In the genomic region with DNA sequence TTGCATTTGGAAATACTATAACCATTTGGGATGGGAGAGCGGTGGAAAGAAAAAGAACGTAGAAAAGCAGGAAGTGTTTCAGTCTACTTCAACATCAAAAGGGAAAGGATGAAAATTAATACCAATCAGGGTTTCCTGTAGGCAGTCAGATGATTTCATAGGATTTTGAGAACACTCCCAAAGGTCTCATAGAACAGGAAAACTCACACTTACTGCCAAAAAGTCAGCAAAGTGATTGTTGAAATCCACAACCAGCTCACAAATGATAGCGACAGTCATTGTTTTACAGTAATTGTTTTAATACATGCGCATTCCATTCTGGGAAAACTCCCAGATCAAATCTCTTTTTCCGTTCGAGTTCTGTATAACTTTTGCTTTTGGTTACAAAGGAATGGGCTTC, we compare ENCODE assay signal across 17 cellular contexts. TPM values are rescaled to one million over a fixed set of nuclear protein-coding genes. Genes with fewer than 3 reads are reported as not detected.
DNase-seq lines count a peak whose midpoint lies in the region; ATAC-seq, FAIRE-seq and TF ChIP-seq lines count a peak whose summit lies in the region.
"Had no signal": no experiment of that assay in that cellular context is flagged by ENCODE, and none has a peak within 500 bp of the region (broad histone marks: within the 10 kb centered on the region; RNA-seq: fewer than 3 reads in every experiment).

No MANE protein-coding gene starts in this region.

- H3K4me1 ChIP-seq in heart left ventricle (peaks cover 0 to 27% (median 9%) of the 10 kb centered on the region in 12 donors), neural progenitor cell (peaks cover 26% of the 10 kb centered on the region), uterus (peaks cover 0 to 12% of the 10 kb centered on the region in 2 donors)

- FAIRE-seq in GM19239 (lab: Jason Lieb, UNC) = no peak

- 41 to 57% (median 45%) methylated on average over 6 of the region's 6 CpGs for WGBS in heart left ventricle, 4 donors

- intact Hi-C loops in heart left ventricle (cut with DNase I) = loop anchor here in 3 of 10 donors (10.0 kb wide), 4 partner anchors 79 to 361 kb away; partner anchors contain the start of gene SCAF8 (in 1 of the 3)
- intact Hi-C loops in cardiac septum (cut with DNase I) = loop anchor here (5.0 kb wide), 1 partner anchor 136 kb away; no protein-coding TSS in a partner anchor
- intact Hi-C loops in uterus (cut with DNase I; ENCODE audit: low total_unique reads) = no loop called here

- no peaks in the 10 kb centered on the region for H3K36me3 Mint-ChIP-seq in neural progenitor cell

- peaks cover 4% of the 10 kb centered on the region for H3K27me3 Mint-ChIP-seq in neural progenitor cell (ENCODE audit: insufficient read depth, low read depth)

- no peak overlapping the region for H3K4me3 Mint-ChIP-seq in neural progenitor cell

- H3K79me2 ChIP-seq in neural progenitor cell (ENCODE audit: low read depth) = no peaks in the 10 kb centered on the region

- TF ChIP-seq POLR2A in heart left ventricle (IDR thresholded peaks at IDR 0.05) (no peak), uterus (IDR thresholded peaks at IDR 0.05) (no peak)

- no peak overlapping the region for H3K9ac ChIP-seq in neural progenitor cell

- peaks cover 17% of the 10 kb centered on the region for H3K4me1 Mint-ChIP-seq in neural progenitor cell

- H3K4me3 ChIP-seq in heart left ventricle (peak overlapping the region in 9 of 12 donors; percentile 1 to 47 (median 26)), fibroblast of mammary gland (ENCODE audit: control insufficient read depth, low read depth, low read length) (no peak overlapping the region), neural progenitor cell (no peak overlapping the region), uterus (peak overlapping the region in 1 of 2 donors; percentile 7)
- H3K4me3 ChIP-seq: cardiac muscle cell had no signal

- H3K9me3 ChIP-seq in heart left ventricle = no peaks in the 10 kb centered on the region
- no peaks in the 10 kb centered on the region for H3K9me3 ChIP-seq in neural progenitor cell (ENCODE audit: low read depth)
- H3K9me3 ChIP-seq in uterus = no peaks in the 10 kb centered on the region

- no peaks in the 10 kb centered on the region for H3K36me3 ChIP-seq in heart left ventricle
- no peaks in the 10 kb centered on the region for H3K36me3 ChIP-seq in neural progenitor cell
- H3K36me3 ChIP-seq in uterus = no peaks in the 10 kb centered on the region
- H3K36me3 ChIP-seq: cardiac muscle cell had no signal

- H3F3A ChIP-seq in neural progenitor cell (ENCODE audit: low read depth) = peaks cover 12% of the 10 kb centered on the region

- ATAC-seq in heart left ventricle = peak in 2 of 4 donors; percentile 6 to 57
- ATAC-seq: SK-N-SH treated with all-trans-retinoic acid at 6 μM for 48 hours had no signal

- no peaks in the 10 kb centered on the region for H4K20me1 ChIP-seq in neural progenitor cell (ENCODE audit: low read depth)

- no peak for DNase-seq in heart left ventricle
- no peak for DNase-seq in cardiac septum (ENCODE audit: low spot score)
- peak; percentile 17 for DNase-seq in fibroblast of mammary gland (ENCODE audit: low read depth)
- DNase-seq in neural progenitor cell (ENCODE audit: low spot score) = no peak
- no peak for DNase-seq in uterus
- no peak for DNase-seq in GM19239 (ENCODE audit: insufficient read length, low spot score)
- no peak for DNase-seq in dedifferentiated amniotic fluid mesenchymal stem cell (ENCODE audit: extremely low spot score)
- no peak for DNase-seq in NCI-H2171 treated with DMSO at 0.1 percent for 48 hours (lab: John Stamatoyannopoulos, UW)
- DNase-seq: activated gamma-delta T cell treated with Interleukin-2 at 50 U/mL for 16 hours; GF-D8; KG1; NCI-H446 treated with DMSO at 0.1 percent for 48 hours; posterior cingulate gyrus; stimulated activated CD4-positive, alpha-beta T cell treated with anti-CD3 and anti-CD28 coated beads, Interleukin-4, amount 100 ng/mL, for 1 hour had no signal

- H3K27me3 ChIP-seq in heart left ventricle (peaks cover 0 to 4% (median 0%) of the 10 kb centered on the region in 9 donors), neural progenitor cell (no peaks in the 10 kb centered on the region), uterus (no peaks in the 10 kb centered on the region)
- H3K27me3 ChIP-seq: cardiac muscle cell had no signal

- TF ChIP-seq CTCF in heart left ventricle (IDR thresholded peaks at IDR 0.05) = no peak
- TF ChIP-seq CTCF in fibroblast of mammary gland (conservative IDR thresholded peaks at IDR 0.05; ENCODE audit: control insufficient read depth, insufficient read depth, low read depth, low read length) = no peak
- TF ChIP-seq CTCF in neural progenitor cell (IDR thresholded peaks at IDR 0.05) = no peak
- TF ChIP-seq CTCF in uterus (IDR thresholded peaks at IDR 0.05) = no peak

- H3K27ac ChIP-seq in heart left ventricle (peak overlapping the region in 9 of 12 donors; percentile 2 to 70 (median 49)), neural progenitor cell (no peak overlapping the region), uterus (peak overlapping the region; percentile 45 to 51)
- H3K27ac ChIP-seq: cardiac muscle cell, VCaP had no signal

- H3K27ac Mint-ChIP-seq in neural progenitor cell = no peak overlapping the region

- H2AFZ ChIP-seq in neural progenitor cell (replicated peaks) = peak overlapping the region; percentile 12

- no peaks in the 10 kb centered on the region for H3K9me3 Mint-ChIP-seq in neural progenitor cell

- H3K4me2 ChIP-seq in neural progenitor cell = no peak overlapping the region

RNA-seq across cellular contexts. Expression of gene CNKSR3, which starts 5.3 kb away (rescaled TPM):
- 10 to 100 TPM in 8 of 9 donors, 1 to 10 TPM in 1; 9.6 to 30.7 (median 22.9) TPM for total RNA-seq in heart left ventricle
- 1 to 10 TPM; 5.9 to 9.8 TPM for polyA plus RNA-seq in heart left ventricle
- total RNA-seq in cardiac septum = 34.4 TPM
- total RNA-seq in neural progenitor cell (ENCODE audit: low replicate concordance) = 8.8 and 9.9 TPM in 2 replicates
- total RNA-seq in uterus = 10 to 100 TPM in 2 of 4 donors, 1 to 10 TPM in 2; 7.6 to 29.6 (median 12.4) TPM

Comparison
In these comparisons a context has a peak if more than half of its experiments do, and no peak if none do; other contexts are left out.
1. H3K4me3 ChIP-seq: peak in heart left ventricle (9 of 12); none in fibroblast of mammary gland (single experiment) and neural progenitor cell (single experiment).